ENCODE assay signal across 24 cellular contexts in the genomic region with DNA sequence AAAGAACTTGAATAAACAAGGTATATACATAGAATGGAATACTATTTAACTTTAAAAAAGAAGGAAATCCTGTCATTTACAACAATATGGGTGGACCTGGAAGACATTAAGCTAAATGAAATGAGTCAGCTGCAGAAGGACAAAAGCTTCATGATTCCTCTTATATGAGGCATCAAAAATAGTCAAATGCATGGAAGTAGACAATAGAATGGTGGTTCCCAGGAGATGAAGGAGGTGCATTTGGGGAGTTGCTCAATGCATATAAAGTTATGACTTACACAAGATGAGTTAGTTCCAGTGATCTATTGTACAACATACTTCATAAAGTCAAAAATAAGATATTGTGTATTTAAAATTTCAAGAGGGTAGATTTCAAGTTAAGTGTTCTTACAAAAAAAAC.
DNase-seq lines count a peak whose midpoint lies in the region; ATAC-seq and TF ChIP-seq lines count a peak whose summit lies in the region.
"Had no signal": no experiment of that assay in that cellular context is flagged by ENCODE, and none has a peak within 500 bp of the region (broad histone marks: within the 10 kb centered on the region; RNA-seq: fewer than 3 reads in every experiment).

No MANE protein-coding gene starts in this region.

- no peak for TF ChIP-seq POLR2A in breast epithelium (IDR thresholded peaks at IDR 0.05)

- H3K36me3 ChIP-seq in mammary epithelial cell (ENCODE audit: insufficient read depth, low read length) (no peaks in the 10 kb centered on the region), breast epithelium (no peaks in the 10 kb centered on the region)
- H3K36me3 ChIP-seq: BE2C; BLaER1 treated with 17β-estradiol and CSF1 and Interleukin-3, amounts not matched to agents 10 nM and 100 nM had no signal

- no peaks in the 10 kb centered on the region for H3K36me3 Mint-ChIP-seq in natural killer cell treated with Interleukin-12 subunit alpha and Interleukin-12 subunit beta and Interleukin-15 and Interleukin-18, amount 100 ng/mL, for 72 hours
- peaks cover 0 to 4% of the 10 kb centered on the region in 2 donors for H3K36me3 Mint-ChIP-seq in activated naive CD4-positive, alpha-beta T cell treated with anti-CD3 and anti-CD28 coated beads, Interleukin-2, amount 50 U/mL, for 72 hours
- H3K36me3 Mint-ChIP-seq: CD14-positive monocyte had no signal

- in situ Hi-C loops in mammary epithelial cell (cut with MboI; ENCODE audit: low sequenced_read_pairs in 2 of 2): no loop called here

- H3K9ac ChIP-seq in mammary epithelial cell (ENCODE audit: insufficient read depth, low read length): no peak overlapping the region
- H3K9ac ChIP-seq: BLaER1 treated with 17β-estradiol and CSF1 and Interleukin-3, amounts not matched to agents 10 nM and 100 nM had no signal

- no peak overlapping the region for H3K27ac Mint-ChIP-seq in natural killer cell treated with Interleukin-12 subunit alpha and Interleukin-12 subunit beta and Interleukin-15 and Interleukin-18, amount 100 ng/mL, for 72 hours
- no peak overlapping the region for H3K27ac Mint-ChIP-seq in activated naive CD4-positive, alpha-beta T cell treated with anti-CD3 and anti-CD28 coated beads, Interleukin-2, amount 50 U/mL, for 72 hours
- H3K27ac Mint-ChIP-seq: CD14-positive monocyte; CD4-positive, alpha-beta T cell; CD8-positive, alpha-beta memory T cell; GM23338; H9; HFFc6 had no signal

- no peak overlapping the region for H3K4me3 Mint-ChIP-seq in natural killer cell treated with Interleukin-12 subunit alpha and Interleukin-12 subunit beta and Interleukin-15 and Interleukin-18, amount 100 ng/mL, for 72 hours
- H3K4me3 Mint-ChIP-seq: CD14-positive monocyte; CD4-positive, alpha-beta T cell; CD8-positive, alpha-beta memory T cell; GM23338; H9; HFFc6 had no signal

- ATAC-seq in esophagus mucosa: peak; percentile 78
- no peak for ATAC-seq in natural killer cell treated with Interleukin-12 subunit alpha and Interleukin-12 subunit beta and Interleukin-15 and Interleukin-18, amount 100 ng/mL, for 72 hours
- no peak for ATAC-seq in activated naive CD4-positive, alpha-beta T cell treated with anti-CD3 and anti-CD28 coated beads, Interleukin-2, amount 50 U/mL, for 72 hours
- ATAC-seq: A549, GM12878, GM23338 had no signal

- H4K20me1 ChIP-seq in mammary epithelial cell (ENCODE audit: insufficient read depth, low read length): no peaks in the 10 kb centered on the region
- H4K20me1 ChIP-seq: BLaER1 treated with 17β-estradiol and CSF1 and Interleukin-3, amounts not matched to agents 10 nM and 100 nM had no signal

- CTCF ChIA-PET in mammary epithelial cell (lab: Charles Lee; ENCODE audit: low non-redundant PET): no interaction called here

- BruUV-seq in mammary epithelial cell (replicated peaks; lab: Mats Ljungman, UMichigan): no TSS peak

- H3K4me1 Mint-ChIP-seq in natural killer cell treated with Interleukin-12 subunit alpha and Interleukin-12 subunit beta and Interleukin-15 and Interleukin-18, amount 100 ng/mL, for 72 hours (ENCODE audit: low read depth in 2 of 2): no peaks in the 10 kb centered on the region
- H3K4me1 Mint-ChIP-seq: GM23338, H9 had no signal

- no peaks in the 10 kb centered on the region for H3K4me1 ChIP-seq in mammary epithelial cell (ENCODE audit: insufficient read depth, low read length)
- no peaks in the 10 kb centered on the region for H3K4me1 ChIP-seq in breast epithelium
- H3K4me1 ChIP-seq: A549; BE2C; BLaER1 treated with 17β-estradiol and CSF1 and Interleukin-3, amounts not matched to agents 10 nM and 100 nM had no signal

- H3K27ac ChIP-seq in mammary epithelial cell (ENCODE audit: insufficient read depth, low read depth, low read length) (no peak overlapping the region), breast epithelium (no peak overlapping the region)
- H3K27ac ChIP-seq: A549; BLaER1 treated with 17β-estradiol and CSF1 and Interleukin-3, amounts not matched to agents 10 nM and 100 nM had no signal

- TF ChIP-seq CTCF in mammary epithelial cell (conservative IDR thresholded peaks at IDR 0.05 in 1 of 2, IDR thresholded peaks at IDR 0.05 in 1 of 2; ENCODE audit: extremely low read depth in 1 of 2, insufficient read depth in 1 of 2, low read depth in 1 of 2, low read length in 2 of 2) (no peak), breast epithelium (IDR thresholded peaks at IDR 0.05) (no peak), fibroblast of the aortic adventitia (IDR thresholded peaks at IDR 0.05; ENCODE audit: insufficient read depth, low read length) (no peak)

- H3K9me3 Mint-ChIP-seq in natural killer cell treated with Interleukin-12 subunit alpha and Interleukin-12 subunit beta and Interleukin-15 and Interleukin-18, amount 100 ng/mL, for 72 hours: peaks cover 3% of the 10 kb centered on the region
- peaks cover 0 to 3% of the 10 kb centered on the region in 2 donors for H3K9me3 Mint-ChIP-seq in activated naive CD4-positive, alpha-beta T cell treated with anti-CD3 and anti-CD28 coated beads, Interleukin-2, amount 50 U/mL, for 72 hours
- H3K9me3 Mint-ChIP-seq: GM23338, HFFc6 had no signal

- DNase-seq in mammary epithelial cell (peak; percentile 17), breast epithelium (ENCODE audit: low spot score in 2 of 2) (no peak), fibroblast of the aortic adventitia (ENCODE audit: low read depth) (peak; percentile 22)
- DNase-seq in natural killer cell treated with Interleukin-12 subunit alpha and Interleukin-12 subunit beta and Interleukin-15 and Interleukin-18, amount 100 ng/mL, for 72 hours (ENCODE audit: low spot score): no peak
- DNase-seq in activated naive CD4-positive, alpha-beta T cell treated with Interleukin-2 at 50 U/mL for 16 hours: no peak
- DNase-seq in activated naive CD4-positive, alpha-beta T cell treated with anti-CD3 and anti-CD28 coated beads, Interleukin-2, amount 50 U/mL, for 72 hours (ENCODE audit: low spot score in 2 of 2): no peak
- DNase-seq: 8988T; ACHN; AML-193; BE2C; CD4-positive, alpha-beta T cell; CD8-positive, alpha-beta memory T cell; DMS 273 treated with DMSO at 0.1 percent for 48 hours; DMS79; EL; GDM1; H9; HFFc6 had no signal

- no peak overlapping the region for H2AFZ ChIP-seq in mammary epithelial cell (ENCODE audit: low read depth, low read length)

- dilution Hi-C loops in mammary epithelial cell (cut with HindIII; ENCODE audit: low sequenced_read_pairs): no loop called here

- no peak overlapping the region for H3K4me2 ChIP-seq in mammary epithelial cell (ENCODE audit: insufficient read depth, low read depth, low read length)
- H3K4me2 ChIP-seq: A549; BLaER1 treated with 17β-estradiol and CSF1 and Interleukin-3, amounts not matched to agents 10 nM and 100 nM; GM23338 had no signal

- H3K79me2 ChIP-seq in mammary epithelial cell (ENCODE audit: insufficient read depth, low read length): no peaks in the 10 kb centered on the region

- H3K9me3 ChIP-seq in mammary epithelial cell (replicated peaks; ENCODE audit: insufficient read depth, low read length) (no peaks in the 10 kb centered on the region), breast epithelium (no peaks in the 10 kb centered on the region)
- H3K9me3 ChIP-seq: A549, BE2C had no signal

- H3K4me3 ChIP-seq in mammary epithelial cell (replicated peaks in 1 of 3; ENCODE audit: insufficient read depth in 1 of 3, low read depth in 2 of 3, low read length in 3 of 3) (no peak overlapping the region), breast epithelium (no peak overlapping the region), fibroblast of the aortic adventitia (ENCODE audit: low read depth, low read length) (no peak overlapping the region)
- H3K4me3 ChIP-seq: A549; BLaER1 treated with 17β-estradiol and CSF1 and Interleukin-3, amounts not matched to agents 10 nM and 100 nM; GM12878; GM23338 had no signal

- no peaks in the 10 kb centered on the region for H3K27me3 ChIP-seq in mammary epithelial cell (ENCODE audit: insufficient read depth, low read length)
- H3K27me3 ChIP-seq in breast epithelium: no peaks in the 10 kb centered on the region
- H3K27me3 ChIP-seq: BE2C; BLaER1 treated with 17β-estradiol and CSF1 and Interleukin-3, amounts not matched to agents 10 nM and 100 nM had no signal

- intact Hi-C loops in mammary epithelial cell (cut with micrococcal nuclease) (no loop called here), breast epithelium (cut with DNase I; ENCODE audit: low total_unique reads) (no loop called here)

- H3K27me3 Mint-ChIP-seq in natural killer cell treated with Interleukin-12 subunit alpha and Interleukin-12 subunit beta and Interleukin-15 and Interleukin-18, amount 100 ng/mL, for 72 hours: no peaks in the 10 kb centered on the region
- H3K27me3 Mint-ChIP-seq: CD4-positive, alpha-beta T cell had no signal

Comparison
In these comparisons a context has a peak if more than half of its experiments do, and no peak if none do; other contexts are left out.
1. DNase-seq: peak in mammary epithelial cell (single experiment) and fibroblast of the aortic adventitia (single experiment); none in breast epithelium (0 of 2), natural killer cell treated with Interleukin-12 subunit alpha and Interleukin-12 subunit beta and Interleukin-15 and Interleukin-18, amount 100 ng/mL, for 72 hours (single experiment), activated naive CD4-positive, alpha-beta T cell treated with Interleukin-2 at 50 U/mL for 16 hours (single experiment) and activated naive CD4-positive, alpha-beta T cell treated with anti-CD3 and anti-CD28 coated beads, Interleukin-2, amount 50 U/mL, for 72 hours (0 of 2).